18 cellular contexts compared by ENCODE assay signal in genomic region chr20:38871560-38871953, GRCh38. TPM values are rescaled to one million over a fixed set of nuclear protein-coding genes. Genes with fewer than 3 reads are reported as not detected.
A peak's percentile ranks its signal among the peaks of the same experiment; 100 is the strongest.
DNase-seq lines count a peak whose midpoint lies in the region; ATAC-seq and TF ChIP-seq lines count a peak whose summit lies in the region.
"Had no signal": no experiment of that assay in that cellular context is flagged by ENCODE, and none has a peak within 500 bp of the region (broad histone marks: within the 10 kb centered on the region; RNA-seq: fewer than 3 reads in every experiment).

No MANE protein-coding gene starts in this region.

- peaks cover 5% of the 10 kb centered on the region for H3K9me3 ChIP-seq in BLaER1
- no peaks in the 10 kb centered on the region for H3K9me3 ChIP-seq in CD8-positive, alpha-beta memory T cell (ENCODE audit: low read length)
- H3K9me3 ChIP-seq in osteoblast (ENCODE audit: low read depth, low read length): no peaks in the 10 kb centered on the region
- H3K9me3 ChIP-seq: breast epithelium, HAP-1, sigmoid colon had no signal

- POLR2A ChIA-PET in CD8-positive, alpha-beta memory T cell (lab: Charles Lee): interaction anchor here (6.6 kb wide), 1 partner anchor 65 kb away, joined by 80 read pairs; the partner anchor contains the start of gene PPP1R16B
- POLR2A ChIA-PET in activated CD4-positive, alpha-beta memory T cell treated with anti-CD3 and anti-CD28 coated beads for 36 hours (lab: Charles Lee): interaction anchor here (2.0 to 2.6 kb wide), 2 partner anchors 9 to 12 kb away, joined by 10 to 12 read pairs; no protein-coding TSS in a partner anchor

- peaks cover 0 to 34% (median 2%) of the 10 kb centered on the region in 3 donors for H3K36me3 Mint-ChIP-seq in CD8-positive, alpha-beta memory T cell
- H3K36me3 Mint-ChIP-seq in activated CD4-positive, alpha-beta memory T cell treated with anti-CD3 and anti-CD28 coated beads for 36 hours: peaks cover 13% of the 10 kb centered on the region
- peaks cover 6% of the 10 kb centered on the region for H3K36me3 Mint-ChIP-seq in memory B cell

- peaks cover 71 to 96% (median 96%) of the 10 kb centered on the region in 3 donors for H3K4me1 Mint-ChIP-seq in CD8-positive, alpha-beta memory T cell
- H3K4me1 Mint-ChIP-seq in activated CD4-positive, alpha-beta memory T cell treated with anti-CD3 and anti-CD28 coated beads for 36 hours (ENCODE audit: low read depth): peaks cover 79% of the 10 kb centered on the region
- peaks cover 68% of the 10 kb centered on the region for H3K4me1 Mint-ChIP-seq in memory B cell

- H3K79me2 ChIP-seq in osteoblast (ENCODE audit: insufficient read depth, low read length): no peaks in the 10 kb centered on the region

- intact Hi-C loops in activated CD4-positive, alpha-beta memory T cell treated with anti-CD3 and anti-CD28 coated beads for 36 hours (cut with micrococcal nuclease): no loop called here

- H3K9me3 Mint-ChIP-seq in CD8-positive, alpha-beta memory T cell: peaks cover 0 to 3% (median 0%) of the 10 kb centered on the region in 5 donors
- no peaks in the 10 kb centered on the region for H3K9me3 Mint-ChIP-seq in activated CD4-positive, alpha-beta memory T cell treated with anti-CD3 and anti-CD28 coated beads for 36 hours
- no peaks in the 10 kb centered on the region for H3K9me3 Mint-ChIP-seq in memory B cell
- H3K9me3 Mint-ChIP-seq: WTC11 had no signal

- TF ChIP-seq CTCF in osteoblast (IDR thresholded peaks at IDR 0.05; ENCODE audit: extremely low read depth, low read depth, low read length): no peak

- H3K36me3 ChIP-seq in BLaER1 (no peaks in the 10 kb centered on the region), osteoblast (ENCODE audit: insufficient read depth, low read length) (no peaks in the 10 kb centered on the region)
- no peaks in the 10 kb centered on the region for H3K36me3 ChIP-seq in CD8-positive, alpha-beta memory T cell (ENCODE audit: insufficient read depth, low read length)
- H3K36me3 ChIP-seq: breast epithelium, HAP-1, sigmoid colon had no signal

- CTCF ChIA-PET in CD8-positive, alpha-beta memory T cell (lab: Charles Lee): interaction anchor here (1.0 to 1.7 kb wide), 6 partner anchors 8 to 82 kb away, joined by 3 to 10 read pairs (median 5); no protein-coding TSS in a partner anchor
- CTCF ChIA-PET in activated CD4-positive, alpha-beta memory T cell treated with anti-CD3 and anti-CD28 coated beads for 36 hours (lab: Charles Lee): interaction anchor here (1.2 to 7.0 kb wide), 5 partner anchors 11 to 28 kb away, joined by 3 to 34 read pairs (median 3); no protein-coding TSS in a partner anchor

- H3K27me3 ChIP-seq in BLaER1 (no peaks in the 10 kb centered on the region), osteoblast (ENCODE audit: insufficient read depth, low read length) (peaks cover 9% of the 10 kb centered on the region)
- H3K27me3 ChIP-seq in CD8-positive, alpha-beta memory T cell (ENCODE audit: insufficient read depth, low read length, poor library complexity, severe bottlenecking): no peaks in the 10 kb centered on the region

- peaks cover 85% of the 10 kb centered on the region for H3K4me1 ChIP-seq in BLaER1
- peaks cover 68% of the 10 kb centered on the region for H3K4me1 ChIP-seq in CD8-positive, alpha-beta memory T cell (ENCODE audit: insufficient read depth, low read length)
- no peaks in the 10 kb centered on the region for H3K4me1 ChIP-seq in osteoblast (ENCODE audit: insufficient read depth, low read length)
- H3K4me1 ChIP-seq: breast epithelium, HAP-1, sigmoid colon had no signal

- no peak overlapping the region for H3K9ac ChIP-seq in BLaER1

- H3K27ac Mint-ChIP-seq in CD8-positive, alpha-beta memory T cell: peak overlapping the region; percentile 72 to 100 (median 95)
- peak overlapping the region; percentile 88 for H3K27ac Mint-ChIP-seq in activated CD4-positive, alpha-beta memory T cell treated with anti-CD3 and anti-CD28 coated beads for 36 hours
- H3K27ac Mint-ChIP-seq in memory B cell: peak overlapping the region; percentile 99

- ATAC-seq in memory B cell (ENCODE audit: low read depth): no peak

- H3K27ac ChIP-seq in BLaER1 (no peak overlapping the region), osteoblast (ENCODE audit: low read depth, low read length) (no peak overlapping the region)
- no peak overlapping the region for H3K27ac ChIP-seq in CD8-positive, alpha-beta memory T cell (ENCODE audit: low read depth, low read length)

- H3K4me3 Mint-ChIP-seq in CD8-positive, alpha-beta memory T cell: peak overlapping the region in 5 of 7 donors; percentile 34 to 76 (median 62)
- H3K4me3 Mint-ChIP-seq in activated CD4-positive, alpha-beta memory T cell treated with anti-CD3 and anti-CD28 coated beads for 36 hours: no peak overlapping the region
- peak overlapping the region; percentile 85 for H3K4me3 Mint-ChIP-seq in memory B cell
- H3K4me3 Mint-ChIP-seq: WTC11 had no signal

- H3K4me3 ChIP-seq in BLaER1: no peak overlapping the region
- no peak overlapping the region for H3K4me3 ChIP-seq in CD8-positive, alpha-beta memory T cell (ENCODE audit: low read length)
- H3K4me3 ChIP-seq in osteoblast (ENCODE audit: insufficient read depth, low read length): no peak overlapping the region
- H3K4me3 ChIP-seq: breast epithelium, HAP-1, sigmoid colon had no signal

- no peak overlapping the region for H2AFZ ChIP-seq in osteoblast (ENCODE audit: low read length)

- no peaks in the 10 kb centered on the region for H4K20me1 ChIP-seq in BLaER1
- no peaks in the 10 kb centered on the region for H4K20me1 ChIP-seq in osteoblast (ENCODE audit: insufficient read depth, low read length)

- DNase-seq in CD8-positive, alpha-beta memory T cell: no peak
- DNase-seq in activated CD4-positive, alpha-beta memory T cell treated with anti-CD3 and anti-CD28 coated beads for 36 hours: no peak
- DNase-seq in memory B cell (ENCODE audit: low spot score in 2 of 2) (no peak), NCI-H1694 (lab: John Stamatoyannopoulos, UW) (no peak), osteoblast (ENCODE audit: insufficient read length, low spot score, missing footprints) (no peak)
- no peak for DNase-seq in effector CD4-positive, alpha-beta T cell
- DNase-seq: activated CD8-positive, alpha-beta memory T cell treated with anti-CD3 and anti-CD28 coated beads, Interleukin-2, amount 50 U/mL, for 4 hours; DMS79 treated with DMSO at 0.1 percent for 48 hours; midbrain; NCI-H2029 treated with DMSO at 0.1 percent for 48 hours; NCI-H524 treated with DMSO at 0.1 percent for 48 hours; occipital lobe; sigmoid colon; stimulated activated CD4-positive, alpha-beta T cell treated with anti-CD3 and anti-CD28 coated beads, Interleukin-2, amount 100 ng/mL, for 24 hours had no signal

- H3K27me3 Mint-ChIP-seq in CD8-positive, alpha-beta memory T cell: no peaks in the 10 kb centered on the region
- no peaks in the 10 kb centered on the region for H3K27me3 Mint-ChIP-seq in activated CD4-positive, alpha-beta memory T cell treated with anti-CD3 and anti-CD28 coated beads for 36 hours
- H3K27me3 Mint-ChIP-seq in memory B cell: no peaks in the 10 kb centered on the region

- H3K4me2 ChIP-seq in BLaER1 (peak overlapping the region; percentile 91), osteoblast (ENCODE audit: insufficient read depth, low read length) (no peak overlapping the region)

RNA-seq across cellular contexts. Expression of gene FAM83D, which starts 54.7 kb away (rescaled TPM):
- 10 to 100 TPM; 11.9 to 13.2 TPM for total RNA-seq in CD8-positive, alpha-beta memory T cell
- polyA plus RNA-seq in CD8-positive, alpha-beta memory T cell: 2.3 TPM
- 10 to 100 TPM; 11.1 to 11.2 TPM for total RNA-seq in activated CD4-positive, alpha-beta memory T cell treated with anti-CD3 and anti-CD28 coated beads for 36 hours
- 1.8 and 2.2 TPM in 2 replicates for total RNA-seq in osteoblast
